Comparison of ENCODE assay signal across 8 cellular contexts in the genomic region with DNA sequence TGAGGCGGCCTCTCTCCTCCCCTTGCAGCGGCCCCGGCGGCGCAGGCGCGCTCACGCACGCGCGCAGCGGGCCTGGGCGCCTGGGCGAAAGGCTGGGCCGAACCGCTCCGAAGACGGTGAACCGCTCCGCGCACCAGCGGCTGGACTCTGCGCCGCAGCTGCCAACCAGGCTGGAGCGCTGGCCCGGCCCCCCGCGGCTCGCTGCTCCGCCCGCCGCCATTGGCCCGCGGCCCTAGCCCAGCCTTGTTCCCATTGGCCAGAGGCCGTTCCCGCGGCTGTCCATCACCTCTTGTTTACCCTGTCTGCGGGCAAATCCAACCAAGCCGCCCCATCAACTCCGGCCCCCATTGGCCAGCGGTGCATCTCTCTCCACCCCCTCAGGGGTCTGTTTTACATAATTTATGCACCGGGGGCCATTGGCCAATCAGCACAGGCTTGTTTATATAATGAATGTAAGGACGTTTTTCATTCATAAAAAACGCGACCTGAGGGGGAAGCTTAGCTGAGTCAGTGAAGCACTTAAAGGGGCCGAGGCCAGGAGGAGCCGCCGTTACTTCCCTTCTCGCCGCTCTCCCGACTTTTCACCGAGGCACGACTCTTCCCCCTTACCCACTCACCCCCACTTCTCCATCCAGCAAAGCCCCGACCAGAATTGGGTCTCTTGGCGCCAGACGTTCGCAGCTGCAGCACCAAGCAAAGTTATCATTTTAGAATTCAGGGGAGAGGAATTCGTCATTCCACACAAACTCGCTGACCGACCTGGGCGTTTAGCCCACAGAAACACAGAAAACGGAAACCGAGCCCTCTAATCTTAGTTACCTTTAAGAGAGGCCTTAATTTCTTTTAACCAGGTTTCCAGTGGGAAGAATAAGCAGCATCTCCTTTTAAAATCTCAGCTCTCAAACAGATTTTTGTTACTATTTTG.
A peak's percentile ranks its signal among the peaks of the same experiment; 100 is the strongest.
DNase-seq lines count a peak whose midpoint lies in the region; ATAC-seq and TF ChIP-seq lines count a peak whose summit lies in the region.

Gene ETV5, minus strand, starts transcription at position 149 of the 925 bp plus-strand sequence. CDS start 3,221 bp downstream, outside the sequence.

- DNase-seq in AG09309 (ENCODE audit: low read depth) (peak; percentile 99), NCI-H345 treated with DMSO at 0.1 percent for 48 hours (lab: John Stamatoyannopoulos, UW; ENCODE audit: unreplicated experiment) (peak; percentile 99), cerebellar cortex (ENCODE audit: low spot score) (peak; percentile 100), inferior parietal cortex (ENCODE audit: extremely low spot score) (peak; percentile 99), smooth muscle cell of the brain vasculature (ENCODE audit: low read depth, low spot score) (peak; percentile 99)

- ATAC-seq in GM19025 (IDR thresholded peaks at IDR 0.05; ENCODE audit: low read depth, unreplicated experiment) (peak; percentile 96), HG03280 (IDR thresholded peaks at IDR 0.05; ENCODE audit: unreplicated experiment) (peak; percentile 96)
- ATAC-seq in activated CD4-positive, CD25-positive, alpha-beta regulatory T cell treated with anti-CD3 and anti-CD28 coated beads, Interleukin-2, amount 50 U/mL, for 24 hours, result peak; percentile 93 to 97

- peak within 1 kb of the TSS; percentile 72 for H3K4me3 ChIP-seq in AG09309 (ENCODE audit: control insufficient read depth, low read depth, low read length)

- no peak for TF ChIP-seq CTCF in AG09309 (IDR thresholded peaks at IDR 0.05; ENCODE audit: control insufficient read depth, insufficient read depth, low read depth, low read length, missing control alignments)

Comparison
In these comparisons a context has a peak if more than half of its experiments do, and no peak if none do; other contexts are left out.
1. Peak in every context shown above with its lines: DNase-seq, ATAC-seq and H3K4me3 ChIP-seq.